Comparison of ENCODE assay signal across 9 cellular contexts in the genomic region with DNA sequence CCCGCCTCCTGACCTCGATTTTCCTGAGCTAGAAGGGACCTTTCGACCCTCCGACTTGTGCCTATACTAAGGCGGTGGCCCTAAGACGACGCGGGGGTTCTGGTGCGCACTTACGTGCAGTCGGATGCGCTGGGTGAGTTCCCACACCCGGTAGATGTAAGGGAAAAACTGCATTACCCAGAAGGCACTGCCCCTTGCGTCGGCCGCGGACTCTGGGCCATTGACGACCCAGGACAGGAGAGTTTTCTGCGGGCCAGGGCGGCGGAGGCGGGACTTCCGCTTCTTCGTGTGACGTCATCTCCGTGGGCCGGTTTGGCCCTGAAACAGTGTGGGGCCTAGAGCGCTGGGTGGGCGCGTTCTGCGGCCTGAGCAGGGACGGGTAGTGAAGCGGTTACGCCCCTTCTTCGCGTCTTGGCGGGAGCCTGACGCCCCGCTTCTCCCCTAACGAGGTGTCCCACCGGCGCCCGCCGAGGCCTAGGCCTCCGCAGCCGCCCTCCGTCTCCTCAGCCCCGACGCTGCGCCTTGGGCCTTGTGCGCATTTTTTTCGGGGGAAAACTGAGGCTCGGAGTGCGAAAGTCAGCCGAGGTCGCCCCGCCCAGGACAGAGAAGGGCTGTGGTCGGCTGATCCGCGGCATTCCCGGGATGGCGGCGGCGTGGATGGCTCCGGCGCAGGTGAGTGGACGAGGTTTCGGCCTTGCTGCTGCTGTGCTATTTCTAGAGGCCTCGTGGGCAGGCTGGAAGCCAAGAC. TPM values are rescaled to one million over a fixed set of nuclear protein-coding genes. Genes with fewer than 3 reads are reported as not detected.
DNase-seq lines count a peak whose midpoint lies in the region; ATAC-seq and TF ChIP-seq lines count a peak whose summit lies in the region.
"Had no signal": no experiment of that assay in that cellular context is flagged by ENCODE, and none has a peak within 500 bp of the region (broad histone marks: within the 10 kb centered on the region; RNA-seq: fewer than 3 reads in every experiment).

Gene ZNF460, plus strand, starts transcription at position 321 of the 748 bp plus-strand sequence. Its CDS starts 322 bp downstream, at position 643.

- peaks cover 16% of the 10 kb centered on the region for H3K36me3 Mint-ChIP-seq in chondrocyte (ENCODE audit: low read depth)

- TF ChIP-seq POLR2A in GM19099 (IDR thresholded peaks at IDR 0.05; ENCODE audit: extremely low read depth, insufficient read length, low read depth), result peak; percentile 60

- H3K27ac Mint-ChIP-seq in chondrocyte (ENCODE audit: unreplicated experiment), result no peak within 1 kb of the TSS

- TF ChIP-seq CTCF in chondrocyte (IDR thresholded peaks at IDR 0.05) (peak; percentile 52), kidney epithelial cell (IDR thresholded peaks at IDR 0.05; ENCODE audit: insufficient read depth, low read length, poor library complexity, severe bottlenecking) (no peak)

- ATAC-seq in HG03378 (IDR thresholded peaks at IDR 0.05; ENCODE audit: unreplicated experiment), result peak; percentile 60

- no peaks in the 10 kb centered on the region for H3K9me3 Mint-ChIP-seq in chondrocyte (ENCODE audit: low read depth)
- H3K9me3 Mint-ChIP-seq: brain had no signal

- DNase-seq in AML-193 (lab: John Stamatoyannopoulos, UW) (peak; percentile 89), NCI-H446 treated with DMSO at 0.1 percent for 48 hours (lab: John Stamatoyannopoulos, UW) (peak; percentile 97), chondrocyte (ENCODE audit: low spot score) (peak; percentile 97), kidney epithelial cell (ENCODE audit: low read depth) (peak; percentile 78)
- DNase-seq in activated CD4-positive, CD25-positive, alpha-beta regulatory T cell treated with anti-CD3 and anti-CD28 coated beads, Interleukin-2, amount 50 U/mL, for 72 hours, result peak; percentile 94
- peak; percentile 93 to 94 for DNase-seq in stimulated activated CD4-positive, alpha-beta T cell treated with anti-CD3 and anti-CD28 coated beads, Interleukin-15, amount 100 ng/mL, for 48 hours (ENCODE audit: low read depth in 2 of 2)

- no peaks in the 10 kb centered on the region for H3K27me3 Mint-ChIP-seq in chondrocyte (ENCODE audit: low read depth)

- H3K4me3 Mint-ChIP-seq in chondrocyte (ENCODE audit: unreplicated experiment), result no peak within 1 kb of the TSS

- no peaks in the 10 kb centered on the region for H3K27me3 ChIP-seq in kidney epithelial cell (ENCODE audit: control insufficient read depth, insufficient read depth, low read length)

- peak within 1 kb of the TSS; percentile 95 for H3K4me3 ChIP-seq in kidney epithelial cell (ENCODE audit: low read depth, low read length)

- H3K4me1 Mint-ChIP-seq in chondrocyte (ENCODE audit: low read depth), result peaks cover 40% of the 10 kb centered on the region

- peaks cover 2% of the 10 kb centered on the region for H3K36me3 ChIP-seq in kidney epithelial cell (ENCODE audit: control insufficient read depth, insufficient read depth, low read length)

RNA-seq across cellular contexts. Expression of gene ZNF460, which starts in this region (rescaled TPM):
- total RNA-seq in chondrocyte (77.3 to 81.4 TPM (median 79.1 TPM) in 3 replicates), kidney epithelial cell (122 and 134 TPM in 2 replicates)

Comparison
In these comparisons a context has a peak if more than half of its experiments do, and no peak if none do; other contexts are left out.
1. Peak in every context shown above with its lines: DNase-seq, ATAC-seq and H3K4me3 ChIP-seq.